In the genomic region with DNA sequence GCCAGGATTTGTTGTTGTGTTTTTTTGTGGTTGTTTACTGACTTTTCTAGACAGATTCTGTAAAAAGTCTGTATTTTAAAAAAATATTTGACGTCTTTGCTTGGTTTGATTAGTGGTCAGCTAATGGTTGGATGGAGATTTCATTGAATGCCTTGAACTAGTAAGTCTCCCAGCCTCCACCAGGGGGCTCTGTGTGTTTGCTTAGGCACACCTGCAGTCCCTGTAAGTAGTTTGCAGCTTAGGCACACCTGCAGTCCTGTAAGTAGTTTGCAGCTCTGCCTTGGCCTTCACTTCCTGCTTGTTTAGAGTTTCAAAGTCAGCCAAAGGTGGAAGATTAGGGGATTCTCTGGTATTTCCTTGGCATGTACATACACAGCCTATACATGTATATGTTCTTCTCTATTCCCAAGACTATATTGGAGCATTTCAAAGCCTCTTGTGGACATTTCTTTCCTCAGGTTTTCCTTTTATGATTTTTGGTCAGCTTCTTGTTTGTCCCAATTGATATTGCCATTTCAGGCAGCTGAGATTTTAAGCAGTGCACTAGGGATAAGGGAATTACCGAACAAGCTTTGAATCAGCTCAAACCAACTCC, we compare ENCODE assay signal across 9 cellular contexts.
DNase-seq lines count a peak whose midpoint lies in the region; ATAC-seq and TF ChIP-seq lines count a peak whose summit lies in the region.
"Had no signal": no experiment of that assay in that cellular context is flagged by ENCODE, and none has a peak within 500 bp of the region (broad histone marks: within the 10 kb centered on the region; RNA-seq: fewer than 3 reads in every experiment).

No MANE protein-coding gene starts in this region.

- no CpG with 5 or more reads among the region's 2 CpGs for WGBS in trophoblast cell (ENCODE audit: extremely low coverage, insufficient coverage, insufficient read length)

- H4K12ac ChIP-seq in trophoblast cell (ENCODE audit: low read depth, low read length) = no peak overlapping the region

- H3K9me3 ChIP-seq in OCI-LY7 (ENCODE audit: low read length) (no peaks in the 10 kb centered on the region), trophoblast cell (ENCODE audit: insufficient read depth, low read depth, low read length) (no peaks in the 10 kb centered on the region)

- CTCF ChIA-PET in OCI-LY7 (lab: Charles Lee; ENCODE audit: unreplicated experiment) = interaction anchor here (0.8 kb wide), 1 partner anchor 107 kb away, joined by 4 read pairs; no protein-coding TSS in a partner anchor

- H3K27me3 Mint-ChIP-seq in activated T-cell treated with anti-CD3 and anti-CD28 coated beads, Interleukin-2, amount 50 U/mL, for 4 hours (ENCODE audit: low read depth) = no peaks in the 10 kb centered on the region

- H3K4me3 Mint-ChIP-seq in activated T-cell treated with anti-CD3 and anti-CD28 coated beads, Interleukin-2, amount 50 U/mL, for 4 hours = no peak overlapping the region
- H3K4me3 Mint-ChIP-seq: T-helper 1 cell treated with Interleukin-12 subunit alpha and Interleukin-12 subunit beta and Interleukin-4 antibody, amounts not matched to agents 30 μg/mL and 1 μg/mL, for 36 hours had no signal

- no peak overlapping the region for H3K23ac ChIP-seq in trophoblast cell (ENCODE audit: low read length)

- H3K14ac ChIP-seq in trophoblast cell (ENCODE audit: low read length) = no peak overlapping the region

- no peak overlapping the region for H2AFZ ChIP-seq in OCI-LY7 (ENCODE audit: low read length)
- H2AFZ ChIP-seq in trophoblast cell (ENCODE audit: insufficient read depth, low read length, poor library complexity) = no peak overlapping the region

- no peak overlapping the region for H3K4me2 ChIP-seq in OCI-LY7 (ENCODE audit: low read length)
- no peak overlapping the region for H3K4me2 ChIP-seq in trophoblast cell (ENCODE audit: low read length)

- H3K79me2 ChIP-seq in OCI-LY7 (ENCODE audit: insufficient read depth, low read depth, low read length) (no peaks in the 10 kb centered on the region), trophoblast cell (ENCODE audit: control insufficient read depth, insufficient read depth, low read length, poor library complexity) (peaks cover 2% of the 10 kb centered on the region)

- H2AK5ac ChIP-seq in trophoblast cell (ENCODE audit: low read length) = no peak overlapping the region

- no peaks in the 10 kb centered on the region for H3K27me3 ChIP-seq in trophoblast cell (ENCODE audit: insufficient read depth, low read length)

- H3K4me3 ChIP-seq in OCI-LY7 (ENCODE audit: low read depth, low read length, poor library complexity, severe bottlenecking) (no peak overlapping the region), fibroblast of villous mesenchyme (ENCODE audit: low read depth, low read length) (no peak overlapping the region), trophoblast cell (ENCODE audit: low read depth, low read length) (no peak overlapping the region)

- no peak overlapping the region for H4K8ac ChIP-seq in trophoblast cell (ENCODE audit: low read depth, low read length)

- H2BK120ac ChIP-seq in trophoblast cell (ENCODE audit: insufficient read depth, low read length, poor library complexity) = no peak overlapping the region

- H2BK12ac ChIP-seq in trophoblast cell (ENCODE audit: low read length) = no peak overlapping the region

- peak overlapping the region; percentile 73 for H3K4ac ChIP-seq in trophoblast cell (ENCODE audit: low read depth, low read length)

- H3K36me3 Mint-ChIP-seq in activated T-cell treated with anti-CD3 and anti-CD28 coated beads, Interleukin-2, amount 50 U/mL, for 4 hours (ENCODE audit: insufficient read depth) = peaks cover 28% of the 10 kb centered on the region

- H3K4me1 ChIP-seq in OCI-LY7 (ENCODE audit: insufficient read depth, low read length, poor library complexity, severe bottlenecking) = peaks cover 4% of the 10 kb centered on the region
- H3K4me1 ChIP-seq in trophoblast cell (ENCODE audit: control insufficient read depth in 1 of 2, insufficient read depth in 2 of 2, low read length in 2 of 2) = peaks cover 6 to 10% of the 10 kb centered on the region in 2 experiments

- no peak overlapping the region for H4K91ac ChIP-seq in trophoblast cell (ENCODE audit: low read depth, low read length)

- H3K27ac ChIP-seq in OCI-LY7 (ENCODE audit: low read depth, low read length, poor library complexity, severe bottlenecking) (no peak overlapping the region), trophoblast cell (ENCODE audit: low read depth, low read length) (no peak overlapping the region)

- no peaks in the 10 kb centered on the region for H3K9me3 Mint-ChIP-seq in activated T-cell treated with anti-CD3 and anti-CD28 coated beads, Interleukin-2, amount 50 U/mL, for 4 hours
- H3K9me3 Mint-ChIP-seq: T-helper 1 cell treated with Interleukin-12 subunit alpha and Interleukin-12 subunit beta and Interleukin-4 antibody, amounts not matched to agents 30 μg/mL and 1 μg/mL, for 36 hours had no signal

- DNase-seq in CD1c-positive myeloid dendritic cell (ENCODE audit: extremely low spot score) (peak; percentile 52), OCI-LY7 (ENCODE audit: low spot score) (peak; percentile 86), fibroblast of villous mesenchyme (ENCODE audit: low read depth) (peak; percentile 70), trophoblast cell (peak; percentile 84 to 94), foreskin melanocyte (no peak)
- peak; percentile 51 for DNase-seq in activated T-cell treated with anti-CD3 and anti-CD28 coated beads, Interleukin-2, amount 50 U/mL, for 4 hours

- H4K20me1 ChIP-seq in OCI-LY7 (ENCODE audit: insufficient read depth, low read length) = no peaks in the 10 kb centered on the region

- H2BK5ac ChIP-seq in trophoblast cell (ENCODE audit: low read depth, low read length, poor library complexity) = no peak overlapping the region

- H3K9me2 ChIP-seq in OCI-LY7 (ENCODE audit: insufficient read depth, low read length) = no peaks in the 10 kb centered on the region

- TF ChIP-seq CTCF in OCI-LY7 (conservative IDR thresholded peaks at IDR 0.05; ENCODE audit: low read length) = peak; percentile 94
- peak; percentile 88 for TF ChIP-seq CTCF in fibroblast of villous mesenchyme (IDR thresholded peaks at IDR 0.05; ENCODE audit: insufficient read depth, low read depth, low read length)

- H3K36me3 ChIP-seq in OCI-LY7 (ENCODE audit: insufficient read depth, low read length) = no peaks in the 10 kb centered on the region
- H3K36me3 ChIP-seq in trophoblast cell (ENCODE audit: control insufficient read depth in 1 of 2, insufficient read depth in 2 of 2, low read length in 2 of 2) = peaks cover 2 to 4% of the 10 kb centered on the region in 2 experiments

- POLR2A ChIA-PET in OCI-LY7 (lab: Charles Lee) = no interaction called here

- no peak overlapping the region for H3K18ac ChIP-seq in trophoblast cell (ENCODE audit: low read length)

- H3K4me1 Mint-ChIP-seq in activated T-cell treated with anti-CD3 and anti-CD28 coated beads, Interleukin-2, amount 50 U/mL, for 4 hours (ENCODE audit: low read depth) = peaks cover 38% of the 10 kb centered on the region

- H3K9ac ChIP-seq in trophoblast cell (ENCODE audit: low read length) = no peak overlapping the region

- intact Hi-C loops in OCI-LY7 (cut with micrococcal nuclease; ENCODE audit: unreplicated experiment) = loop anchor here (2.0 to 10.0 kb wide), 2 partner anchors 107 to 165 kb away; no protein-coding TSS in a partner anchor

- no TSS peak for BruUV-seq in OCI-LY7 (replicated peaks; lab: Mats Ljungman, UMichigan)

- peaks cover 6% of the 10 kb centered on the region for H3K79me1 ChIP-seq in trophoblast cell (ENCODE audit: low read length)

- ATAC-seq in GM19035 (IDR thresholded peaks at IDR 0.05; ENCODE audit: unreplicated experiment) = peak; percentile 96
- peak; percentile 93 for ATAC-seq in HG03139 (IDR thresholded peaks at IDR 0.05; ENCODE audit: unreplicated experiment)
- peak; percentile 73 to 74 for ATAC-seq in activated T-cell treated with anti-CD3 and anti-CD28 coated beads, Interleukin-2, amount 50 U/mL, for 4 hours
